In genomic region chr12:71688961-71689570, GRCh38 we compare ENCODE assay signal across 22 cellular contexts. TPM values are rescaled to one million over a fixed set of nuclear protein-coding genes. Genes with fewer than 3 reads are reported as not detected.
DNase-seq lines count a peak whose midpoint lies in the region; ATAC-seq and TF ChIP-seq lines count a peak whose summit lies in the region.
"Had no signal": no experiment of that assay in that cellular context is flagged by ENCODE, and none has a peak within 500 bp of the region (broad histone marks: within the 10 kb centered on the region; RNA-seq: fewer than 3 reads in every experiment).

No MANE protein-coding gene starts in this region.

- no peaks in the 10 kb centered on the region for H3K9me2 ChIP-seq in DOHH2 (replicated peaks; ENCODE audit: control insufficient read depth, low read length)
- H3K9me2 ChIP-seq in MM.1S (replicated peaks; ENCODE audit: insufficient read depth, low read length) = no peaks in the 10 kb centered on the region

- H3K4me1 ChIP-seq in DOHH2 (ENCODE audit: control insufficient read depth, low read length) = peaks cover 78% of the 10 kb centered on the region
- H3K4me1 ChIP-seq in MM.1S (ENCODE audit: low read length) = peaks cover 27% of the 10 kb centered on the region
- peaks cover 22 to 36% of the 10 kb centered on the region in 2 donors for H3K4me1 ChIP-seq in duodenal mucosa (ENCODE audit: control insufficient read depth in 1 of 2, insufficient read depth in 2 of 2, low read length in 2 of 2)
- peaks cover 42% of the 10 kb centered on the region for H3K4me1 ChIP-seq in psoas muscle
- H3K4me1 ChIP-seq in CD8-positive, alpha-beta T cell (ENCODE audit: insufficient read depth, low read length) = peaks cover 33% of the 10 kb centered on the region

- peaks cover 44% of the 10 kb centered on the region for H3K4me1 Mint-ChIP-seq in CD8-positive, alpha-beta T cell (ENCODE audit: low read depth)

- H3K4me3 ChIP-seq in DOHH2 (ENCODE audit: low read length) (peak overlapping the region; percentile 81), MM.1S (ENCODE audit: low read length) (peak overlapping the region; percentile 75), duodenal mucosa (ENCODE audit: low read depth in 1 of 2, low read length in 2 of 2) (peak overlapping the region; percentile 87 to 99), psoas muscle (peak overlapping the region; percentile 84)
- no peak overlapping the region for H3K4me3 ChIP-seq in CD8-positive, alpha-beta T cell (ENCODE audit: low read depth, low read length)

- no peaks in the 10 kb centered on the region for H3K27me3 Mint-ChIP-seq in CD8-positive, alpha-beta T cell (ENCODE audit: low read depth)
- H3K27me3 Mint-ChIP-seq: stimulated activated naive CD8-positive, alpha-beta T cell treated with anti-CD3 and anti-CD28 coated beads, Interleukin-15, Interleukin-2, amounts not matched to agents 100 ng/mL and 50 ng/mL, for 24 hours had no signal

- H3K27ac ChIP-seq in DOHH2 (ENCODE audit: low read depth, low read length) = peak overlapping the region; percentile 98
- peak overlapping the region; percentile 82 for H3K27ac ChIP-seq in MM.1S (ENCODE audit: low read length)
- H3K27ac ChIP-seq in duodenal mucosa (ENCODE audit: low read depth, low read length) = no peak overlapping the region
- no peak overlapping the region for H3K27ac ChIP-seq in psoas muscle
- no peak overlapping the region for H3K27ac ChIP-seq in CD8-positive, alpha-beta T cell (ENCODE audit: low read depth, low read length)
- H3K27ac ChIP-seq: KMS-11, upper lobe of right lung had no signal

- no peak for TF ChIP-seq CTCF in DOHH2 (IDR thresholded peaks at IDR 0.05; ENCODE audit: low read depth, low read length, poor library complexity, severe bottlenecking)
- TF ChIP-seq CTCF in MM.1S (IDR thresholded peaks at IDR 0.05; ENCODE audit: low read length) = no peak
- no peak for TF ChIP-seq CTCF in psoas muscle (IDR thresholded peaks at IDR 0.05)
- no peak for TF ChIP-seq CTCF in CD8-positive, alpha-beta T cell (IDR thresholded peaks at IDR 0.05)

- peaks cover 40% of the 10 kb centered on the region for H3F3A ChIP-seq in DOHH2 (ENCODE audit: control insufficient read depth, insufficient read depth)
- H3F3A ChIP-seq in MM.1S (ENCODE audit: insufficient read depth, low read length) = peaks cover 72% of the 10 kb centered on the region

- DNase-seq in MM.1S = peak; percentile 23
- DNase-seq in psoas muscle = no peak
- DNase-seq in CD8-positive, alpha-beta T cell = no peak
- no peak for DNase-seq in retina
- DNase-seq: activated CD4-positive, alpha-beta T cell treated with anti-CD3 and anti-CD28 coated beads, Interleukin-2, amount 50 U/mL, for 1 hour; activated CD8-positive, alpha-beta memory T cell treated with anti-CD3 and anti-CD28 coated beads, Interleukin-2, amount 50 U/mL, for 48 hours; activated gamma-delta T cell treated with Interleukin-2 at 50 U/mL for 16 hours; anterior cingulate cortex; COR-L47; EL; NCI-H1417; NCI-H2171; right cardiac atrium; RPMI8226; upper lobe of right lung had no signal

- no peak for ATAC-seq in psoas muscle
- no peak for ATAC-seq in HG03139 (IDR thresholded peaks at IDR 0.05; ENCODE audit: unreplicated experiment)
- ATAC-seq in GM21576 (IDR thresholded peaks at IDR 0.05; ENCODE audit: unreplicated experiment) = no peak
- ATAC-seq in CD8-positive, alpha-beta T cell = no peak
- ATAC-seq: left lobe of liver, right cardiac atrium, upper lobe of right lung had no signal

- H3K36me3 ChIP-seq in DOHH2 (ENCODE audit: control insufficient read depth, low read length) = peaks cover 46% of the 10 kb centered on the region
- no peaks in the 10 kb centered on the region for H3K36me3 ChIP-seq in MM.1S (replicated peaks; ENCODE audit: insufficient read depth, low read length)
- H3K36me3 ChIP-seq in duodenal mucosa (ENCODE audit: control insufficient read depth in 1 of 2, insufficient read depth in 2 of 2, low read length in 2 of 2) = no peaks in the 10 kb centered on the region
- H3K36me3 ChIP-seq in psoas muscle (ENCODE audit: insufficient read depth in 1 of 2, low read depth in 1 of 2) = no peaks in the 10 kb centered on the region
- H3K36me3 ChIP-seq in CD8-positive, alpha-beta T cell (ENCODE audit: insufficient read depth, low read length) = no peaks in the 10 kb centered on the region

- no peaks in the 10 kb centered on the region for H4K20me1 ChIP-seq in DOHH2 (ENCODE audit: control insufficient read depth, insufficient read depth, low read depth, low read length)
- H4K20me1 ChIP-seq in MM.1S (ENCODE audit: insufficient read depth, low read length) = no peaks in the 10 kb centered on the region

- H3K9me3 Mint-ChIP-seq in CD8-positive, alpha-beta T cell = no peaks in the 10 kb centered on the region
- H3K9me3 Mint-ChIP-seq: stimulated activated naive CD8-positive, alpha-beta T cell treated with anti-CD3 and anti-CD28 coated beads, Interleukin-15, Interleukin-2, amounts not matched to agents 100 ng/mL and 50 ng/mL, for 24 hours had no signal

- H3K27me3 ChIP-seq in DOHH2 (ENCODE audit: control insufficient read depth, low read length) (no peaks in the 10 kb centered on the region), MM.1S (replicated peaks; ENCODE audit: insufficient read depth, low read length) (no peaks in the 10 kb centered on the region), duodenal mucosa (ENCODE audit: control insufficient read depth in 1 of 2, insufficient read depth in 2 of 2, low read length in 2 of 2) (no peaks in the 10 kb centered on the region), psoas muscle (ENCODE audit: insufficient read depth in 3 of 3, low read length in 2 of 3) (no peaks in the 10 kb centered on the region)
- no peaks in the 10 kb centered on the region for H3K27me3 ChIP-seq in CD8-positive, alpha-beta T cell (ENCODE audit: insufficient read depth, low read length)
- H3K27me3 ChIP-seq: upper lobe of right lung had no signal

- no peak overlapping the region for H2AFZ ChIP-seq in MM.1S (ENCODE audit: low read length)

- CTCF ChIA-PET in CD8-positive, alpha-beta T cell (lab: Charles Lee) = no interaction called here

- intact Hi-C loops in psoas muscle (cut with DNase I) = loop anchor here in 1 of 2 donors (5.0 kb wide), 1 partner anchor 63 kb away; the partner anchor contains the start of gene RAB21
- intact Hi-C loops in CD8-positive, alpha-beta T cell (cut with DNase I, micrococcal nuclease) = loop anchor here (5.0 kb wide), 1 partner anchor 148 kb away; the partner anchor contains the start of gene TBC1D15 (in 2 of the 2)

- H3K79me2 ChIP-seq in DOHH2 (ENCODE audit: control insufficient read depth, low read length) (peaks cover 75% of the 10 kb centered on the region), MM.1S (ENCODE audit: low read length) (peaks cover 60% of the 10 kb centered on the region)

- H3K9ac ChIP-seq in MM.1S (ENCODE audit: low read length) (peak overlapping the region; percentile 81; the same call in 1 of the 2 replicates), duodenal mucosa (ENCODE audit: low read depth in 1 of 2, low read length in 2 of 2) (no peak overlapping the region)
- H3K9ac ChIP-seq: KMS-11 had no signal

- H3K4me3 Mint-ChIP-seq in CD8-positive, alpha-beta T cell = no peak overlapping the region

- peak overlapping the region; percentile 89 for H3K4me2 ChIP-seq in DOHH2 (ENCODE audit: low read length)
- peak overlapping the region; percentile 93 for H3K4me2 ChIP-seq in MM.1S (ENCODE audit: low read depth, low read length)
- H3K4me2 ChIP-seq: KMS-11 had no signal

- POLR2A ChIA-PET in CD8-positive, alpha-beta T cell (lab: Charles Lee) = no interaction called here

- H3K9me3 ChIP-seq in DOHH2 (ENCODE audit: control insufficient read depth, insufficient read depth, low read length) (no peaks in the 10 kb centered on the region), MM.1S (replicated peaks; ENCODE audit: insufficient read depth, low read length) (no peaks in the 10 kb centered on the region), duodenal mucosa (ENCODE audit: control insufficient read depth in 1 of 2, low read length in 2 of 2) (no peaks in the 10 kb centered on the region), psoas muscle (no peaks in the 10 kb centered on the region)
- H3K9me3 ChIP-seq in CD8-positive, alpha-beta T cell (ENCODE audit: low read length) = no peaks in the 10 kb centered on the region
- H3K9me3 ChIP-seq: upper lobe of right lung had no signal

- peaks cover 22% of the 10 kb centered on the region for H3K36me3 Mint-ChIP-seq in CD8-positive, alpha-beta T cell

- no peak overlapping the region for H3K27ac Mint-ChIP-seq in CD8-positive, alpha-beta T cell

- 55 to 83% (median 56%) methylated on average over 5 of the region's 5 CpGs for WGBS in psoas muscle, 3 donors

RNA-seq across cellular contexts. Expression of gene TMEM19, which starts 3.2 kb away (rescaled TPM):
- 10 to 100 TPM; 10.4 to 29.7 (median 23.0) TPM for total RNA-seq in psoas muscle
- polyA plus RNA-seq in psoas muscle = 10 to 100 TPM in 2 of 3 donors, 1 to 10 TPM in 1; 6.0 to 31.1 (median 12.6) TPM
- total RNA-seq in CD8-positive, alpha-beta T cell = 10 to 100 TPM in 1 of 2 experiments, 1 to 10 TPM in 1; 8.8 to 10.0 TPM

RNA-seq across cellular contexts. Expression of gene THAP2, which starts 25.0 kb away (rescaled TPM):
- 1 to 10 TPM; 3.8 to 7.2 (median 5.5) TPM for total RNA-seq in psoas muscle
- polyA plus RNA-seq in psoas muscle = 1 to 10 TPM; 3.3 to 9.8 (median 5.2) TPM
- total RNA-seq in CD8-positive, alpha-beta T cell = 10 to 100 TPM; 22.3 to 23.7 TPM

RNA-seq across cellular contexts. Expression of gene ZFC3H1, which starts 25.4 kb away (rescaled TPM):
- total RNA-seq in psoas muscle = 10 to 100 TPM in 3 of 4 donors, 1 to 10 TPM in 1; 9.8 to 18.1 (median 15.5) TPM
- 10 to 100 TPM in 1 of 3 donors, 1 to 10 TPM in 2; 5.5 to 15.0 (median 6.0) TPM for polyA plus RNA-seq in psoas muscle
- 100 to 1,000 TPM; 118 to 121 TPM for total RNA-seq in CD8-positive, alpha-beta T cell

Comparison
In these comparisons a context has a peak if more than half of its experiments do, and no peak if none do; other contexts are left out.
1. H3K27ac ChIP-seq: peak in DOHH2 (single experiment) and MM.1S (single experiment); none in duodenal mucosa (single experiment), psoas muscle (single experiment) and CD8-positive, alpha-beta T cell (single experiment).
2. RNA of gene ZFC3H1, which starts 25.4 kb away (total RNA-seq): 118 to 121 TPM in CD8-positive, alpha-beta T cell; 9.8 to 18.1 TPM in psoas muscle; every median in the first group is over 4 times any median in the second.